ENCODE assay signal across 8 cellular contexts in the genomic region with DNA sequence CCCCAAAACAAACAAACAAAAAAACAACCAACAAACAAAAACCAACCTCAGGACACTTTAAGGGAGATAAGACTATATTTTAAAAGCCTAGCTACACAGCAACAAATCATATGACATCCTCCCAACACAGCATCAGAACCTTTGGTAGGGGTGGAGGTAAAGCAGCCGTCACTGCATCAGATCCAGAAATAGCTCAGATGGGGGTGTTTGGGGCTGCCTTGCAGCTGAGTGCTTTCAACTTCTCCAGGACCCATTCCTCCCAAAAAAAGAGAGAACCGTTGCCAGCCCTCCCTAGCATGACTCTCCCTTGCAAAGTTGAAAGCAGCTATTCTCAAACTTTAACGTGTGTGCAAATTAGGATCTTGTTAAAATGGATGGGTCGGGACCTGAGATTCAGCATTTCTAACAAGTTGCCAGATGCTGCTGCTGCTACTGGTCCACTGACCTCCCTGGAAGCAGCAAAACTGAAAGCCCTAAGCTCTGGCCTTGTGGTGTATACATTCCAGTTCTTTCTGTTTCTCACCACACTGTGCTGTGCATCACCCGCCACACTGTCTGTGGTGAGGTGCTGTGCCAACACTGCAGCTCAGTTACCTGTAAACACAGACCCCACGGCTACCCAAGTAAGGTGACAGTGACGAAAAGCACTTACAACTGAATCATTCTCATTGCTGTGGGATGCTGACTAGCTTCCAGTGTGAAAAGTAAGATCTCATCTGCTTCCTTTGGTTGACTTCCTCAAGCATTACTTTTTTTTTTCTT. TPM values are rescaled to one million over a fixed set of nuclear protein-coding genes. Genes with fewer than 3 reads are reported as not detected.
A peak's percentile ranks its signal among the peaks of the same experiment; 100 is the strongest.
DNase-seq lines count a peak whose midpoint lies in the region; ATAC-seq and TF ChIP-seq lines count a peak whose summit lies in the region.

No MANE protein-coding gene starts in this region.

- H3K4me2 ChIP-seq in neural progenitor cell, result no peak overlapping the region

- TF ChIP-seq CTCF in neural progenitor cell (IDR thresholded peaks at IDR 0.05) (no peak), testis (IDR thresholded peaks at IDR 0.05) (no peak)

- H3K27me3 Mint-ChIP-seq in T-helper 1 cell treated with Interleukin-12 subunit alpha and Interleukin-12 subunit beta and Interleukin-4 antibody, amounts not matched to agents 30 μg/mL and 1 μg/mL, for 36 hours (ENCODE audit: low read depth), result no peaks in the 10 kb centered on the region
- no peaks in the 10 kb centered on the region for H3K27me3 Mint-ChIP-seq in activated naive CD8-positive, alpha-beta T cell treated with anti-CD3 and anti-CD28 coated beads, Interleukin-2, amount 10 ng/mL, durations not matched to agents 7 days and 5 days
- no peaks in the 10 kb centered on the region for H3K27me3 Mint-ChIP-seq in neural progenitor cell (ENCODE audit: insufficient read depth, low read depth)

- no peaks in the 10 kb centered on the region for H3F3A ChIP-seq in neural progenitor cell (ENCODE audit: low read depth)

- no peaks in the 10 kb centered on the region for H3K9me3 Mint-ChIP-seq in T-helper 1 cell treated with Interleukin-12 subunit alpha and Interleukin-12 subunit beta and Interleukin-4 antibody, amounts not matched to agents 30 μg/mL and 1 μg/mL, for 36 hours
- H3K9me3 Mint-ChIP-seq in activated naive CD8-positive, alpha-beta T cell treated with anti-CD3 and anti-CD28 coated beads, Interleukin-2, amount 10 ng/mL, durations not matched to agents 7 days and 5 days, result no peaks in the 10 kb centered on the region
- no peaks in the 10 kb centered on the region for H3K9me3 Mint-ChIP-seq in neural progenitor cell

- H3K36me3 Mint-ChIP-seq in T-helper 1 cell treated with Interleukin-12 subunit alpha and Interleukin-12 subunit beta and Interleukin-4 antibody, amounts not matched to agents 30 μg/mL and 1 μg/mL, for 36 hours (ENCODE audit: low read depth), result peaks cover 63% of the 10 kb centered on the region
- peaks cover 62% of the 10 kb centered on the region for H3K36me3 Mint-ChIP-seq in activated naive CD8-positive, alpha-beta T cell treated with anti-CD3 and anti-CD28 coated beads, Interleukin-2, amount 10 ng/mL, durations not matched to agents 7 days and 5 days
- H3K36me3 Mint-ChIP-seq in neural progenitor cell, result peaks cover 36% of the 10 kb centered on the region

- H3K27ac Mint-ChIP-seq in T-helper 1 cell treated with Interleukin-12 subunit alpha and Interleukin-12 subunit beta and Interleukin-4 antibody, amounts not matched to agents 30 μg/mL and 1 μg/mL, for 36 hours, result peak overlapping the region; percentile 98
- H3K27ac Mint-ChIP-seq in activated naive CD8-positive, alpha-beta T cell treated with anti-CD3 and anti-CD28 coated beads, Interleukin-2, amount 10 ng/mL, durations not matched to agents 7 days and 5 days, result peak overlapping the region; percentile 97
- no peak overlapping the region for H3K27ac Mint-ChIP-seq in neural progenitor cell

- peak; percentile 71 for DNase-seq in activated naive CD8-positive, alpha-beta T cell treated with anti-CD3 and anti-CD28 coated beads, Interleukin-2, amount 10 ng/mL, durations not matched to agents 7 days and 5 days
- DNase-seq in stimulated activated CD4-positive, alpha-beta T cell treated with anti-CD3 and anti-CD28 coated beads, TNF-alpha, amount 100 ng/mL, for 1 hour (ENCODE audit: low read depth in 3 of 3, low spot score in 1 of 3), result peak in 2 of 3 donors; percentile 55 to 62
- DNase-seq in RKO (ENCODE audit: low spot score) (no peak), neural progenitor cell (ENCODE audit: low spot score) (no peak), testis (no peak)

- H3K27ac ChIP-seq in neural progenitor cell (no peak overlapping the region), testis (no peak overlapping the region)

- no peak overlapping the region for H3K4me3 ChIP-seq in neural progenitor cell
- no peak overlapping the region for H3K4me3 ChIP-seq in testis

- H3K27me3 ChIP-seq in neural progenitor cell (no peaks in the 10 kb centered on the region), testis (no peaks in the 10 kb centered on the region)

- H3K36me3 ChIP-seq in neural progenitor cell (peaks cover 7% of the 10 kb centered on the region), testis (ENCODE audit: low read depth, missing control alignments) (no peaks in the 10 kb centered on the region)

- no peak overlapping the region for H3K9ac ChIP-seq in neural progenitor cell

- TF ChIP-seq POLR2A in testis (IDR thresholded peaks at IDR 0.05), result no peak

- POLR2A ChIA-PET in activated naive CD8-positive, alpha-beta T cell treated with anti-CD3 and anti-CD28 coated beads, Interleukin-2, amount 10 ng/mL, durations not matched to agents 7 days and 5 days (lab: Charles Lee), result interaction anchor here (0.7 to 9.1 kb wide), 13 partner anchors 10 to 486 kb away, joined by 3 to 198 read pairs (median 5); a partner anchor contains a TSS

- peak overlapping the region; percentile 89 for H3K4me3 Mint-ChIP-seq in T-helper 1 cell treated with Interleukin-12 subunit alpha and Interleukin-12 subunit beta and Interleukin-4 antibody, amounts not matched to agents 30 μg/mL and 1 μg/mL, for 36 hours
- H3K4me3 Mint-ChIP-seq in activated naive CD8-positive, alpha-beta T cell treated with anti-CD3 and anti-CD28 coated beads, Interleukin-2, amount 10 ng/mL, durations not matched to agents 7 days and 5 days, result peak overlapping the region; percentile 80
- H3K4me3 Mint-ChIP-seq in neural progenitor cell, result no peak overlapping the region

- H3K4me1 Mint-ChIP-seq in T-helper 1 cell treated with Interleukin-12 subunit alpha and Interleukin-12 subunit beta and Interleukin-4 antibody, amounts not matched to agents 30 μg/mL and 1 μg/mL, for 36 hours (ENCODE audit: low read depth), result peaks cover 91% of the 10 kb centered on the region
- H3K4me1 Mint-ChIP-seq in activated naive CD8-positive, alpha-beta T cell treated with anti-CD3 and anti-CD28 coated beads, Interleukin-2, amount 10 ng/mL, durations not matched to agents 7 days and 5 days, result peaks cover 87% of the 10 kb centered on the region
- peaks cover 4% of the 10 kb centered on the region for H3K4me1 Mint-ChIP-seq in neural progenitor cell

- peaks cover 4% of the 10 kb centered on the region for H4K20me1 ChIP-seq in neural progenitor cell (ENCODE audit: low read depth)

- H3K9me3 ChIP-seq in neural progenitor cell (ENCODE audit: low read depth) (no peaks in the 10 kb centered on the region), testis (no peaks in the 10 kb centered on the region)

- intact Hi-C loops in testis (cut with DNase I; ENCODE audit: low total_unique reads), result no loop called here

- WGBS in testis, 2 donors, result 71 to 82% methylated on average over 7 of the region's 7 CpGs

- peaks cover 67% of the 10 kb centered on the region for H3K79me2 ChIP-seq in neural progenitor cell (ENCODE audit: low read depth)

- peak; percentile 53 for ATAC-seq in GM18858 (IDR thresholded peaks at IDR 0.05; ENCODE audit: unreplicated experiment)
- ATAC-seq in HG02938 (IDR thresholded peaks at IDR 0.05; ENCODE audit: unreplicated experiment), result peak; percentile 53
- ATAC-seq in activated naive CD8-positive, alpha-beta T cell treated with anti-CD3 and anti-CD28 coated beads, Interleukin-2, amount 10 ng/mL, durations not matched to agents 7 days and 5 days (ENCODE audit: low read depth), result peak; percentile 68

- H3K4me1 ChIP-seq in neural progenitor cell, result no peaks in the 10 kb centered on the region
- H3K4me1 ChIP-seq in testis, result no peaks in the 10 kb centered on the region

- H2AFZ ChIP-seq in neural progenitor cell (replicated peaks), result no peak overlapping the region

RNA-seq across cellular contexts. Expression of a gene that starts 54.0 kb away (rescaled TPM):
- total RNA-seq in activated naive CD8-positive, alpha-beta T cell treated with anti-CD3 and anti-CD28 coated beads, Interleukin-2, amount 10 ng/mL, durations not matched to agents 7 days and 5 days, result 100 to 1,000 TPM; 194 to 207 TPM
- 103 and 142 TPM in 2 replicates for total RNA-seq in neural progenitor cell (ENCODE audit: low replicate concordance)
- 1 to 10 TPM; 1.6 to 8.7 TPM for total RNA-seq in testis
- polyA plus RNA-seq in testis (ENCODE audit: insufficient read depth, low read depth, low replicate concordance), result 4.0 TPM

Comparison
In these comparisons a context has a peak if more than half of its experiments do, and no peak if none do; other contexts are left out.
1. DNase-seq: peak in activated naive CD8-positive, alpha-beta T cell treated with anti-CD3 and anti-CD28 coated beads, Interleukin-2, amount 10 ng/mL, durations not matched to agents 7 days and 5 days (single experiment) and stimulated activated CD4-positive, alpha-beta T cell treated with anti-CD3 and anti-CD28 coated beads, TNF-alpha, amount 100 ng/mL, for 1 hour (2 of 3); none in RKO (single experiment), neural progenitor cell (single experiment) and testis (single experiment).
2. RNA of a gene that starts 54.0 kb away (total RNA-seq): 194 to 207 TPM in activated naive CD8-positive, alpha-beta T cell treated with anti-CD3 and anti-CD28 coated beads, Interleukin-2, amount 10 ng/mL, durations not matched to agents 7 days and 5 days and 103 to 142 TPM in neural progenitor cell; 1.6 to 8.7 TPM in testis; every median in the first group is over 10 times any median in the second.
3. Peak in every context shown above with its lines, with median percentiles within 50 percentile points of each other: ATAC-seq.